In genomic region chr2:222651721-222652420, GRCh38 we compare ENCODE assay signal across 23 cellular contexts. TPM values are rescaled to one million over a fixed set of nuclear protein-coding genes. Genes with fewer than 3 reads are reported as not detected.
DNase-seq lines count a peak whose midpoint lies in the region; ATAC-seq, FAIRE-seq and TF ChIP-seq lines count a peak whose summit lies in the region.
"Had no signal": no experiment of that assay in that cellular context is flagged by ENCODE, and none has a peak within 500 bp of the region (broad histone marks: within the 10 kb centered on the region; RNA-seq: fewer than 3 reads in every experiment).

No MANE protein-coding gene starts in this region.

- H3K9me3 ChIP-seq in neuronal stem cell (replicated peaks in 1 of 2; ENCODE audit: control insufficient read depth in 2 of 2, insufficient read depth in 1 of 2, low read depth in 1 of 2, low read length in 2 of 2) = no peaks in the 10 kb centered on the region
- H3K9me3 ChIP-seq: testis had no signal

- H3K27ac Mint-ChIP-seq in activated CD4-positive, alpha-beta T cell treated with anti-CD3 and anti-CD28 coated beads, Interleukin-2, amount 10 ng/mL, durations not matched to agents 24 days and 14 days = no peak overlapping the region
- H3K27ac Mint-ChIP-seq in stimulated activated effector memory CD8-positive, alpha-beta T cell treated with anti-CD3 and anti-CD28 coated beads, Interleukin-12 subunit alpha, Interleukin-12 subunit beta, amount 100 ng/mL, for 72 hours = peak overlapping the region; percentile 55
- H3K27ac Mint-ChIP-seq: activated naive CD4-positive, alpha-beta T cell treated with anti-CD3 and anti-CD28 coated beads for 36 hours; endodermal cell had no signal

- FAIRE-seq in frontal cortex (lab: Jason Lieb, UNC) = no peak

- no peak overlapping the region for H4K8ac ChIP-seq in neuronal stem cell (ENCODE audit: low read depth, low read length)

- no peak overlapping the region for H2BK15ac ChIP-seq in neuronal stem cell (ENCODE audit: low read length)

- ATAC-seq in stimulated activated effector memory CD8-positive, alpha-beta T cell treated with anti-CD3 and anti-CD28 coated beads, Interleukin-12 subunit alpha, Interleukin-12 subunit beta, amount 100 ng/mL, for 72 hours = no peak
- no peak for ATAC-seq in HG03097 (IDR thresholded peaks at IDR 0.05; ENCODE audit: low FRiP score, unreplicated experiment)
- ATAC-seq: PC-3 had no signal

- H3K4me1 Mint-ChIP-seq in activated CD4-positive, alpha-beta T cell treated with anti-CD3 and anti-CD28 coated beads, Interleukin-2, amount 10 ng/mL, durations not matched to agents 24 days and 14 days = peaks cover 38% of the 10 kb centered on the region
- H3K4me1 Mint-ChIP-seq in stimulated activated effector memory CD8-positive, alpha-beta T cell treated with anti-CD3 and anti-CD28 coated beads, Interleukin-12 subunit alpha, Interleukin-12 subunit beta, amount 100 ng/mL, for 72 hours = peaks cover 54% of the 10 kb centered on the region

- H2BK5ac ChIP-seq in neuronal stem cell (ENCODE audit: low read length) = no peak overlapping the region

- no peak overlapping the region for H4K91ac ChIP-seq in neuronal stem cell (ENCODE audit: low read depth, low read length, poor library complexity)

- WGBS in neuronal stem cell (ENCODE audit: extremely low coverage in 2 of 2, insufficient read length in 2 of 2, insufficient replicate concordance in 1 of 2), 2 donors = no CpG with 5 or more reads among the region's 4 CpGs

- peak overlapping the region; percentile 82; the same call in 1 of the 2 replicates for H3K9ac ChIP-seq in KMS-11
- no peak overlapping the region for H3K9ac ChIP-seq in neuronal stem cell (ENCODE audit: low read depth, low read length, poor library complexity)

- H3K4me3 ChIP-seq in KMS-11 (IDR thresholded peaks at IDR 0.05; ENCODE audit: insufficient read depth, low read depth, low read length) = no peak overlapping the region
- no peak overlapping the region for H3K4me3 ChIP-seq in neuronal stem cell (ENCODE audit: low read length in 2 of 2)
- H3K4me3 ChIP-seq: testis had no signal

- H4K20me1 ChIP-seq in KMS-11 (ENCODE audit: insufficient read depth) = peaks cover 4% of the 10 kb centered on the region

- TF ChIP-seq CTCF in KMS-11 (conservative IDR thresholded peaks at IDR 0.05; ENCODE audit: low read depth, low read length) = no peak

- H2BK120ac ChIP-seq in neuronal stem cell (ENCODE audit: low read depth, low read length) = no peak overlapping the region

- no peak overlapping the region for H3K23ac ChIP-seq in neuronal stem cell (ENCODE audit: low read depth, low read length, poor library complexity)

- H3K4me2 ChIP-seq in KMS-11 (peak overlapping the region; percentile 91; the same call in 1 of the 2 replicates), neuronal stem cell (ENCODE audit: insufficient read depth, low read length, poor library complexity, severe bottlenecking) (no peak overlapping the region)

- H3K4ac ChIP-seq in neuronal stem cell (ENCODE audit: low read length) = no peak overlapping the region

- no peak overlapping the region for H2BK12ac ChIP-seq in neuronal stem cell (ENCODE audit: low read length)

- H3K4me1 ChIP-seq in KMS-11 (ENCODE audit: low read depth, poor library complexity, severe bottlenecking) = peaks cover 73% of the 10 kb centered on the region
- peaks cover 0 to 1% of the 10 kb centered on the region in 2 donors for H3K4me1 ChIP-seq in neuronal stem cell (ENCODE audit: control insufficient read depth in 2 of 2, insufficient read depth in 1 of 2, low read depth in 1 of 2, low read length in 2 of 2)

- H3K4me3 Mint-ChIP-seq in activated CD4-positive, alpha-beta T cell treated with anti-CD3 and anti-CD28 coated beads, Interleukin-2, amount 10 ng/mL, durations not matched to agents 24 days and 14 days = no peak overlapping the region
- peak overlapping the region; percentile 99 for H3K4me3 Mint-ChIP-seq in stimulated activated effector memory CD8-positive, alpha-beta T cell treated with anti-CD3 and anti-CD28 coated beads, Interleukin-12 subunit alpha, Interleukin-12 subunit beta, amount 100 ng/mL, for 72 hours
- H3K4me3 Mint-ChIP-seq: activated naive CD4-positive, alpha-beta T cell treated with anti-CD3 and anti-CD28 coated beads for 36 hours; CD14-positive monocyte; endodermal cell had no signal

- H2AFZ ChIP-seq in KMS-11 (ENCODE audit: low read depth) = no peak overlapping the region
- no peak overlapping the region for H2AFZ ChIP-seq in neuronal stem cell (ENCODE audit: low read length)

- peaks cover 39% of the 10 kb centered on the region for H3K36me3 Mint-ChIP-seq in activated CD4-positive, alpha-beta T cell treated with anti-CD3 and anti-CD28 coated beads, Interleukin-2, amount 10 ng/mL, durations not matched to agents 24 days and 14 days (ENCODE audit: low read depth)
- peaks cover 46% of the 10 kb centered on the region for H3K36me3 Mint-ChIP-seq in stimulated activated effector memory CD8-positive, alpha-beta T cell treated with anti-CD3 and anti-CD28 coated beads, Interleukin-12 subunit alpha, Interleukin-12 subunit beta, amount 100 ng/mL, for 72 hours

- peak; percentile 48 for DNase-seq in activated CD4-positive, alpha-beta T cell treated with anti-CD3 and anti-CD28 coated beads, Interleukin-2, amount 10 ng/mL, durations not matched to agents 24 days and 14 days
- DNase-seq in activated CD4-positive, alpha-beta T cell treated with anti-CD3 and anti-CD28 coated beads for 1 hour = no peak
- DNase-seq in epithelial cell of prostate (ENCODE audit: low read depth, low spot score) (no peak), neuronal stem cell (ENCODE audit: low spot score) (no peak), frontal cortex (ENCODE audit: low spot score in 2 of 2) (no peak)
- no peak for DNase-seq in stimulated activated effector memory CD8-positive, alpha-beta T cell treated with anti-CD3 and anti-CD28 coated beads, Interleukin-12 subunit alpha, Interleukin-12 subunit beta, amount 100 ng/mL, for 72 hours (ENCODE audit: low spot score in 2 of 2)
- DNase-seq: activated CD4-positive, alpha-beta T cell treated with anti-CD3 and anti-CD28 coated beads for 48 hours; activated CD8-positive, alpha-beta memory T cell treated with anti-CD3 and anti-CD28 coated beads, Interleukin-2, amount 50 U/mL, for 48 hours; activated naive CD4-positive, alpha-beta T cell treated with anti-CD3 and anti-CD28 coated beads for 36 hours; endodermal cell; GOT3; KBM-7; mesendoderm; NCI-H2107; PC-3; testis had no signal

- H3K9me3 Mint-ChIP-seq in activated CD4-positive, alpha-beta T cell treated with anti-CD3 and anti-CD28 coated beads, Interleukin-2, amount 10 ng/mL, durations not matched to agents 24 days and 14 days = no peaks in the 10 kb centered on the region
- no peaks in the 10 kb centered on the region for H3K9me3 Mint-ChIP-seq in stimulated activated effector memory CD8-positive, alpha-beta T cell treated with anti-CD3 and anti-CD28 coated beads, Interleukin-12 subunit alpha, Interleukin-12 subunit beta, amount 100 ng/mL, for 72 hours
- H3K9me3 Mint-ChIP-seq: activated naive CD4-positive, alpha-beta T cell treated with anti-CD3 and anti-CD28 coated beads for 36 hours; CD14-positive monocyte; endodermal cell had no signal

- H3K27me3 ChIP-seq in KMS-11 (ENCODE audit: insufficient read depth, low read depth) (no peaks in the 10 kb centered on the region), neuronal stem cell (ENCODE audit: control insufficient read depth in 3 of 3, insufficient read depth in 3 of 3, low read depth in 1 of 3, low read length in 3 of 3) (no peaks in the 10 kb centered on the region)
- H3K27me3 ChIP-seq: testis had no signal

- no peaks in the 10 kb centered on the region for H3K27me3 Mint-ChIP-seq in activated CD4-positive, alpha-beta T cell treated with anti-CD3 and anti-CD28 coated beads, Interleukin-2, amount 10 ng/mL, durations not matched to agents 24 days and 14 days

- H3K27ac ChIP-seq in KMS-11 (peak overlapping the region; percentile 93; the same call in 1 of the 2 replicates), epithelial cell of prostate (peak overlapping the region; percentile 44), neuronal stem cell (replicated peaks; ENCODE audit: low read length) (no peak overlapping the region)
- H3K27ac ChIP-seq: HL-60, testis had no signal

- peaks cover 6% of the 10 kb centered on the region for H3K79me1 ChIP-seq in neuronal stem cell (ENCODE audit: low read depth, low read length)

- peaks cover 79% of the 10 kb centered on the region for H3K79me2 ChIP-seq in KMS-11 (ENCODE audit: insufficient read depth, low read depth)

- H3K36me3 ChIP-seq in KMS-11 (ENCODE audit: insufficient read depth) (0 out of 2 replicates have a peak, but pooled peaks cover 3% of the 10 kb centered on the region), neuronal stem cell (replicated peaks in 1 of 2; ENCODE audit: control insufficient read depth in 2 of 2, insufficient read depth in 2 of 2, low read length in 2 of 2) (peaks cover 10 to 30% of the 10 kb centered on the region in 2 donors)

- no peak overlapping the region for H2AK5ac ChIP-seq in neuronal stem cell (ENCODE audit: low read depth, low read length)

- intact Hi-C loops in activated CD4-positive, alpha-beta T cell treated with anti-CD3 and anti-CD28 coated beads, Interleukin-2, amount 10 ng/mL, durations not matched to agents 24 days and 14 days (cut with micrococcal nuclease) = no loop called here

- no peak overlapping the region for H3K18ac ChIP-seq in neuronal stem cell (ENCODE audit: low read length)

- H3K14ac ChIP-seq in neuronal stem cell (ENCODE audit: low read length) = no peak overlapping the region

RNA-seq across cellular contexts. Expression of gene FARSB, which starts 4.0 kb away (rescaled TPM):
- total RNA-seq in activated CD4-positive, alpha-beta T cell treated with anti-CD3 and anti-CD28 coated beads, Interleukin-2, amount 10 ng/mL, durations not matched to agents 24 days and 14 days = 57.4 and 58.5 TPM in 2 replicates
- 32.2 TPM for polyA plus RNA-seq in neuronal stem cell (2013, experiment 1 of 2)
- polyA plus RNA-seq in neuronal stem cell (2013, experiment 2 of 2) = 32.4 TPM
- 35.5 TPM for total RNA-seq in frontal cortex

RNA-seq across cellular contexts. Expression of gene MOGAT1, which starts 19.6 kb away (rescaled TPM):
- not detected in 2 replicates for total RNA-seq in activated CD4-positive, alpha-beta T cell treated with anti-CD3 and anti-CD28 coated beads, Interleukin-2, amount 10 ng/mL, durations not matched to agents 24 days and 14 days
- 0.13 TPM for polyA plus RNA-seq in neuronal stem cell (2013, experiment 1 of 2)
- polyA plus RNA-seq in neuronal stem cell (2013, experiment 2 of 2) = 0.28 TPM
- total RNA-seq in frontal cortex = not detected
- total RNA-seq: A172; activated naive CD4-positive, alpha-beta T cell treated with anti-CD3 and anti-CD28 coated beads for 36 hours; endodermal cell; fibroblast of villous mesenchyme; PC-3; testis had no signal
- polyA plus RNA-seq: CD14-positive monocyte, neural cell had no signal
